In genomic region chr5:123511648-123512605, GRCh38 we compare ENCODE assay signal across 1 cellular context.
TF ChIP-seq lines count a peak whose summit lies in the region.

Gene CSNK1G3 (plus strand): TSS chr5:123512177. CDS start chr5:123545664, 33,487 bp downstream.

TF ChIP-seq in K562, 482 proteins besides CTCF, POLR2A, EP300 and RAD21 (continued from another document and continues in another):
- TF ChIP-seq ZNF274 (IDR thresholded peaks at IDR 0.05; ENCODE audit: borderline replicate concordance, low read depth, low read length) (no peak), ZHX1 (conservative IDR thresholded peaks at IDR 0.05; ENCODE audit: low read length) (no peak), SUPT5H (IDR thresholded peaks at IDR 0.05) (peak; percentile 96), NR1H2 (CRISPR knock-in tag; IDR thresholded peaks at IDR 0.05) (no peak), ZNF12 (CRISPR knock-in tag; IDR thresholded peaks at IDR 0.05) (no peak), E2F1 (CRISPR knock-in tag; IDR thresholded peaks at IDR 0.05) (peak; percentile 76; the same call in 1 of the 2 replicates), TAF1 (IDR thresholded peaks at IDR 0.05; ENCODE audit: control insufficient read depth, extremely low read depth, insufficient read depth, low read length, severe bottlenecking) (peak; percentile 99), ZNF184 (CRISPR knock-in tag; IDR thresholded peaks at IDR 0.05) (no peak), ADNP (tag; IDR thresholded peaks at IDR 0.05) (no peak), HMG20B (CRISPR knock-in tag; IDR thresholded peaks at IDR 0.05) (no peak), ZNF696 (CRISPR knock-in tag; conservative IDR thresholded peaks at IDR 0.05) (no peak), CGGBP1 (CRISPR knock-in tag; IDR thresholded peaks at IDR 0.05) (0 out of 2 replicates have a peak, but pooled peaks have one; percentile 16), KDM2B (CRISPR knock-in tag; IDR thresholded peaks at IDR 0.05) (no peak), ZNF146 (CRISPR knock-in tag; IDR thresholded peaks at IDR 0.05; ENCODE audit: unreplicated experiment) (no peak), ZNF717 (CRISPR knock-in tag; IDR thresholded peaks at IDR 0.05) (no peak), NR3C1 (CRISPR knock-in tag; IDR thresholded peaks at IDR 0.05) (no peak), TEAD2 (tag; IDR thresholded peaks at IDR 0.05) (no peak), GTF2B (IDR thresholded peaks at IDR 0.05; ENCODE audit: extremely low read depth, insufficient read length) (no peak), SREBF2 (CRISPR knock-in tag; IDR thresholded peaks at IDR 0.05) (no peak), TCF7L2 (IDR thresholded peaks at IDR 0.05; ENCODE audit: low read depth, low read length) (no peak), MAZ (CRISPR knock-in tag; conservative IDR thresholded peaks at IDR 0.05 in 1 of 2, IDR thresholded peaks at IDR 0.05 in 1 of 2) (peak; percentile 58 to 60), FOXP4 (CRISPR knock-in tag; IDR thresholded peaks at IDR 0.05; ENCODE audit: borderline replicate concordance) (no peak), SP1 (CRISPR knock-in tag; IDR thresholded peaks at IDR 0.05) (peak; percentile 72), HLTF (IDR thresholded peaks at IDR 0.05) (no peak), RNF219 (CRISPR knock-in tag; IDR thresholded peaks at IDR 0.05) (no peak), ZBTB17 (CRISPR knock-in tag; IDR thresholded peaks at IDR 0.05) (peak; percentile 31; the same call in 1 of the 2 replicates), MAFG (tag; conservative IDR thresholded peaks at IDR 0.05) (no peak), KLF1 (tag; IDR thresholded peaks at IDR 0.05) (0 out of 2 replicates have a peak, but pooled peaks have one; percentile 22), PHB2 (IDR thresholded peaks at IDR 0.05; ENCODE audit: low read depth) (no peak), ZNF586 (CRISPR knock-in tag; conservative IDR thresholded peaks at IDR 0.05) (no peak), MIER1 (IDR thresholded peaks at IDR 0.05; ENCODE audit: low read depth) (no peak), MAX (CRISPR knock-in tag; IDR thresholded peaks at IDR 0.05) (no peak), NCOA2 (IDR thresholded peaks at IDR 0.05; ENCODE audit: partially characterized antibody in 2 of 2) (no peak), ZSCAN29 (IDR thresholded peaks at IDR 0.05) (no peak), FOXJ2 (tag; IDR thresholded peaks at IDR 0.05) (no peak), GTF2F1 (IDR thresholded peaks at IDR 0.05; ENCODE audit: low read depth, low read length) (peak; percentile 65; the same call in 1 of the 2 replicates), EHMT2 (IDR thresholded peaks at IDR 0.05) (peak; percentile 57; the same call in 1 of the 2 replicates), DACH1 (IDR thresholded peaks at IDR 0.05; ENCODE audit: partially characterized antibody) (no peak), ZNF165 (CRISPR knock-in tag; IDR thresholded peaks at IDR 0.05; ENCODE audit: borderline replicate concordance) (no peak), KLF6 (CRISPR knock-in tag; IDR thresholded peaks at IDR 0.05; ENCODE audit: borderline replicate concordance) (no peak), FOS (IDR thresholded peaks at IDR 0.05; ENCODE audit: extremely low read depth, insufficient read length) (peak; percentile 64), ZNF695 (CRISPR knock-in tag; IDR thresholded peaks at IDR 0.05) (no peak), ZNF318 (IDR thresholded peaks at IDR 0.05; ENCODE audit: borderline replicate concordance in 1 of 2, low read depth in 1 of 2) (no peak), HES1 (IDR thresholded peaks at IDR 0.05; ENCODE audit: low read depth) (no peak), TOE1 (IDR thresholded peaks at IDR 0.05; ENCODE audit: borderline replicate concordance) (0 out of 2 replicates have a peak, but pooled peaks have one; percentile 8), TOE1 (CRISPR knock-in tag; IDR thresholded peaks at IDR 0.05; ENCODE audit: borderline replicate concordance, low read depth) (no peak), MYBL2 (IDR thresholded peaks at IDR 0.05; ENCODE audit: low read depth) (no peak; the same call in 1 of the 2 replicates), MYBL2 (CRISPR knock-in tag; IDR thresholded peaks at IDR 0.05; ENCODE audit: borderline replicate concordance) (no peak), KAT7 (CRISPR knock-in tag; IDR thresholded peaks at IDR 0.05; ENCODE audit: borderline replicate concordance) (0 out of 2 replicates have a peak, but pooled peaks have one; percentile 57), PTBP1 (IDR thresholded peaks at IDR 0.05; ENCODE audit: low read depth, low read length) (no peak)
